ENCODE assay signal across 10 cellular contexts in the genomic region with DNA sequence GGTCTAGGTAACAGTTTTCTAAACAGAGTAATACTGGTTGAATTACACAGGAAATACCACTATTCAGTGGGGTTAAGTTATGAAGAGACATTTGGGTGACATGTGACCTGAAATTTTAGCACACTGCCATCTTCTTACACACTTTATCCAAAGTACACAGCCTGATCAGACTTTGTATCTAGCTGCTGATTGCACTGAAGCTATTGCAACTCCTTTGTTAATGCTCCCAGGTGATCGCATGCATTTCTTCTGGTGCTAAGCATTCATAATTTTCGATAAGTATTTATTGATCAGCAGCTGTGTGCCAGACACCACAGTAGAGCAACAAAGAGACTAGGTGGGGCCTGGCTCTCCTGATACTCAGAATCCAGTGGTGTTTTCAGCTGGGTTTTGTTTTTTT.
"Had no signal": no experiment of that assay in that cellular context is flagged by ENCODE, and none has a peak within 500 bp of the region (broad histone marks: within the 10 kb centered on the region; RNA-seq: fewer than 3 reads in every experiment).

No MANE protein-coding gene starts in this region.

- DNase-seq: GM23248, GOT3, H7, HFFc6, IMR-90, KG1 had no signal

- H3K9ac ChIP-seq: GM23248 had no signal

- H3K9me3 ChIP-seq: HAP-1 had no signal

- FAIRE-seq: K562 had no signal

- ATAC-seq: HCT116, K562 had no signal

- H3K27ac ChIP-seq: GM23248, HL-60 had no signal

- H2AFZ ChIP-seq: GM23248 had no signal

- H3K36me3 ChIP-seq: HAP-1 had no signal

- H3K4me3 ChIP-seq: GM23248, HAP-1, K562 had no signal
